ENCODE assay signal across 30 cellular contexts in genomic region chr15:62964251-62964650, GRCh38.
DNase-seq lines count a peak whose midpoint lies in the region; ATAC-seq, FAIRE-seq and TF ChIP-seq lines count a peak whose summit lies in the region.
"Had no signal": no experiment of that assay in that cellular context is flagged by ENCODE, and none has a peak within 500 bp of the region (broad histone marks: within the 10 kb centered on the region; RNA-seq: fewer than 3 reads in every experiment).

No MANE protein-coding gene starts in this region.

- POLR2A ChIA-PET in IMR-90 (lab: Charles Lee; ENCODE audit: unreplicated experiment) = no interaction called here

- ATAC-seq in IMR-90 (ENCODE audit: low read depth) = peak; percentile 40; the same call in 1 of the 2 replicates
- no peak for ATAC-seq in activated T-cell treated with anti-CD3 and anti-CD28 coated beads, Interleukin-2, amount 50 U/mL, for 72 hours (replicated peaks in 1 of 2)
- ATAC-seq: activated T-cell treated with anti-CD3 and anti-CD28 coated beads, Interleukin-2, amount 50 U/mL, for 4 hours; left lobe of liver; stimulated activated naive CD8-positive, alpha-beta T cell treated with anti-CD3 and anti-CD28 coated beads, Interleukin-15, Interleukin-2, amounts not matched to agents 100 U/mL and 50 U/mL, for 24 hours; WTC11 had no signal

- no peak overlapping the region for H2BK15ac ChIP-seq in IMR-90 (ENCODE audit: low read depth, low read length)
- no peak overlapping the region for H2BK15ac ChIP-seq in mesenchymal stem cell (ENCODE audit: low read depth, poor library complexity, severe bottlenecking)

- H3K27ac ChIP-seq in IMR-90 (ENCODE audit: insufficient read depth, low read length) (no peak overlapping the region), mesenchymal stem cell (ENCODE audit: low read length, poor library complexity, severe bottlenecking) (no peak overlapping the region)
- H3K27ac ChIP-seq: BLaER1 treated with 17β-estradiol and CSF1 and Interleukin-3, amounts not matched to agents 10 nM and 100 nM; KMS-11; neutrophil; prostate gland; thoracic aorta had no signal

- intact Hi-C loops in IMR-90 (cut with micrococcal nuclease) = no loop called here
- intact Hi-C loops in Calu3 (cut with micrococcal nuclease; ENCODE audit: unreplicated experiment) = no loop called here

- no peaks in the 10 kb centered on the region for H3K36me3 ChIP-seq in IMR-90 (ENCODE audit: control insufficient read depth, insufficient read depth, low read length)
- H3K36me3 ChIP-seq in bronchial epithelial cell (ENCODE audit: control insufficient read depth, insufficient read depth, low read length) = no peaks in the 10 kb centered on the region
- no peaks in the 10 kb centered on the region for H3K36me3 ChIP-seq in mesenchymal stem cell (ENCODE audit: control insufficient read depth in 1 of 2, insufficient read depth in 2 of 2, low read depth in 1 of 2, low read length in 2 of 2)
- H3K36me3 ChIP-seq: BLaER1 treated with 17β-estradiol and CSF1 and Interleukin-3, amounts not matched to agents 10 nM and 100 nM; neutrophil; prostate gland; thoracic aorta had no signal

- H3K27me3 Mint-ChIP-seq in Calu3 (ENCODE audit: unreplicated experiment) = no peaks in the 10 kb centered on the region
- H3K27me3 Mint-ChIP-seq in activated T-cell treated with anti-CD3 and anti-CD28 coated beads, Interleukin-2, amount 50 U/mL, for 72 hours (ENCODE audit: low read depth) = no peaks in the 10 kb centered on the region
- H3K27me3 Mint-ChIP-seq: activated CD4-positive, alpha-beta T cell treated with anti-CD3 and anti-CD28 coated beads, Interleukin-2, amount 10 ng/mL, durations not matched to agents 7 days and 5 days had no signal

- H3K4me2 ChIP-seq in IMR-90 (ENCODE audit: low read depth, low read length) (no peak overlapping the region), mesenchymal stem cell (ENCODE audit: low read length, poor library complexity, severe bottlenecking) (no peak overlapping the region)
- H3K4me2 ChIP-seq: BLaER1 treated with 17β-estradiol and CSF1 and Interleukin-3, amounts not matched to agents 10 nM and 100 nM; KMS-11 had no signal

- no peak overlapping the region for H4K5ac ChIP-seq in IMR-90 (ENCODE audit: low read depth, low read length)

- H2AK5ac ChIP-seq in IMR-90 (ENCODE audit: low read depth, low read length) (0 out of 2 replicates have a peak overlapping the region, but pooled peaks have one; percentile 1), mesenchymal stem cell (ENCODE audit: low read length, severe bottlenecking) (peak overlapping the region; percentile 9)

- no peak overlapping the region for H3K56ac ChIP-seq in IMR-90 (ENCODE audit: extremely low read depth, insufficient read depth, low read length)

- WGBS in IMR-90 (ENCODE audit: extremely low coverage in 2 of 2, insufficient read length in 1 of 2), 2 experiments = 67% methylated on average over 1 of the region's 5 CpGs; no CpG with 5 or more reads in 1 of the 2 experiments
- WGBS in mesenchymal stem cell = 89% methylated on average over 3 of the region's 5 CpGs

- H4K91ac ChIP-seq in IMR-90 (ENCODE audit: insufficient read depth, low read depth, low read length) (no peak overlapping the region), mesenchymal stem cell (ENCODE audit: low read length) (no peak overlapping the region)

- H3K4me1 ChIP-seq in IMR-90 (ENCODE audit: control insufficient read depth, insufficient read depth, low read length) = no peaks in the 10 kb centered on the region; the same call in 1 of the 2 replicates
- peaks cover 2% of the 10 kb centered on the region for H3K4me1 ChIP-seq in mesenchymal stem cell (ENCODE audit: control insufficient read depth, insufficient read depth, low read depth, low read length)
- H3K4me1 ChIP-seq: BLaER1 treated with 17β-estradiol and CSF1 and Interleukin-3, amounts not matched to agents 10 nM and 100 nM; prostate gland had no signal

- H2BK5ac ChIP-seq in IMR-90 (ENCODE audit: low read depth, low read length, poor library complexity, severe bottlenecking) (no peak overlapping the region), mesenchymal stem cell (ENCODE audit: low read depth, low read length, poor library complexity, severe bottlenecking) (no peak overlapping the region)

- H3K27me3 ChIP-seq in IMR-90 (ENCODE audit: control insufficient read depth, insufficient read depth, low read length) (no peaks in the 10 kb centered on the region; the same call in 1 of the 2 replicates), bronchial epithelial cell (ENCODE audit: control insufficient read depth, insufficient read depth, low read length) (no peaks in the 10 kb centered on the region), mesenchymal stem cell (ENCODE audit: control insufficient read depth in 1 of 2, insufficient read depth in 1 of 2, low read length in 2 of 2) (peaks cover 0 to 11% of the 10 kb centered on the region in 2 experiments)
- H3K27me3 ChIP-seq: BLaER1 treated with 17β-estradiol and CSF1 and Interleukin-3, amounts not matched to agents 10 nM and 100 nM; neutrophil had no signal

- no peak overlapping the region for H3K4ac ChIP-seq in IMR-90 (ENCODE audit: low read depth, low read length)
- no peak overlapping the region for H3K4ac ChIP-seq in mesenchymal stem cell (ENCODE audit: low read depth in 1 of 2, low read length in 2 of 2)

- H3K4me1 Mint-ChIP-seq in Calu3 (ENCODE audit: low read depth, unreplicated experiment) = peaks cover 12% of the 10 kb centered on the region
- no peaks in the 10 kb centered on the region for H3K4me1 Mint-ChIP-seq in activated T-cell treated with anti-CD3 and anti-CD28 coated beads, Interleukin-2, amount 50 U/mL, for 72 hours (ENCODE audit: low read depth)
- H3K4me1 Mint-ChIP-seq: activated CD4-positive, alpha-beta T cell treated with anti-CD3 and anti-CD28 coated beads, Interleukin-2, amount 10 ng/mL, durations not matched to agents 7 days and 5 days had no signal

- no peak for TF ChIP-seq RAD21 in IMR-90 (IDR thresholded peaks at IDR 0.05; ENCODE audit: low read length)

- H3K36me3 Mint-ChIP-seq in Calu3 (ENCODE audit: insufficient read depth, unreplicated experiment) = no peaks in the 10 kb centered on the region
- no peaks in the 10 kb centered on the region for H3K36me3 Mint-ChIP-seq in activated T-cell treated with anti-CD3 and anti-CD28 coated beads, Interleukin-2, amount 50 U/mL, for 72 hours (ENCODE audit: insufficient read depth in 2 of 2)
- H3K36me3 Mint-ChIP-seq: WTC11 had no signal

- no peak overlapping the region; the same call in 1 of the 2 replicates for H3K14ac ChIP-seq in IMR-90 (replicated peaks; ENCODE audit: low read depth, low read length)
- no peak overlapping the region for H3K14ac ChIP-seq in mesenchymal stem cell (ENCODE audit: low read length in 2 of 2)

- H3K23ac ChIP-seq in IMR-90 (ENCODE audit: low read depth, low read length) (no peak overlapping the region), mesenchymal stem cell (ENCODE audit: low read length in 2 of 2) (no peak overlapping the region)

- H2BK20ac ChIP-seq in IMR-90 (ENCODE audit: low read depth, low read length) = no peak overlapping the region

- peak; percentile 47 for FAIRE-seq in bronchial epithelial cell (lab: Jason Lieb, UNC)
- FAIRE-seq: A204.1, frontal cortex, GM18507 had no signal

- in situ Hi-C loops in IMR-90 (cut with MboI; ENCODE audit: low sequenced_read_pairs) = no loop called here

- BruUV-seq in IMR-90 (replicated peaks; lab: Mats Ljungman, UMichigan) (no TSS peak), Calu3 (replicated peaks; lab: Mats Ljungman, UMichigan) (no TSS peak)

- peak overlapping the region; percentile 24 for H2AFZ ChIP-seq in IMR-90 (replicated peaks; ENCODE audit: low read length, poor library complexity)
- no peak overlapping the region for H2AFZ ChIP-seq in mesenchymal stem cell (ENCODE audit: low read depth, low read length)

- TF ChIP-seq POLR2A in IMR-90 (IDR thresholded peaks at IDR 0.05; ENCODE audit: low read depth, low read length) = no peak

- no peak overlapping the region for H3K27ac Mint-ChIP-seq in Calu3 (ENCODE audit: unreplicated experiment)
- no peak overlapping the region for H3K27ac Mint-ChIP-seq in activated T-cell treated with anti-CD3 and anti-CD28 coated beads, Interleukin-2, amount 50 U/mL, for 72 hours
- H3K27ac Mint-ChIP-seq: activated CD4-positive, alpha-beta T cell treated with anti-CD3 and anti-CD28 coated beads, Interleukin-2, amount 10 ng/mL, durations not matched to agents 7 days and 5 days; WTC11 had no signal

- H2AK9ac ChIP-seq in IMR-90 (replicated peaks; ENCODE audit: low read depth, low read length, poor library complexity) = no peak overlapping the region

- H4K20me1 ChIP-seq in IMR-90 (ENCODE audit: insufficient read depth, low read length) = no peaks in the 10 kb centered on the region
- H4K20me1 ChIP-seq: BLaER1 treated with 17β-estradiol and CSF1 and Interleukin-3, amounts not matched to agents 10 nM and 100 nM had no signal

- H3K18ac ChIP-seq in IMR-90 (ENCODE audit: low read depth, low read length) = no peak overlapping the region
- no peak overlapping the region for H3K18ac ChIP-seq in mesenchymal stem cell (ENCODE audit: low read depth in 1 of 2, low read length in 2 of 2)

- CTCF ChIA-PET in IMR-90 (lab: Yijun Ruan, JAX) = no interaction called here
- CTCF ChIA-PET in Calu3 (lab: Charles Lee) = interaction anchor here (0.6 to 0.7 kb wide), 3 partner anchors 78 to 560 kb away, joined by 3 to 4 read pairs (median 3); no protein-coding TSS in a partner anchor

- H2BK120ac ChIP-seq in IMR-90 (ENCODE audit: low read depth, low read length) (no peak overlapping the region), mesenchymal stem cell (ENCODE audit: low read depth, low read length) (no peak overlapping the region)

- dilution Hi-C loops in IMR-90 (cut with HindIII; ENCODE audit: low sequenced_read_pairs, unreplicated experiment) = no loop called here

- H3K4me3 Mint-ChIP-seq in Calu3 (ENCODE audit: low read depth, unreplicated experiment) = no peak overlapping the region
- H3K4me3 Mint-ChIP-seq in activated T-cell treated with anti-CD3 and anti-CD28 coated beads, Interleukin-2, amount 50 U/mL, for 72 hours = no peak overlapping the region
- H3K4me3 Mint-ChIP-seq: activated CD4-positive, alpha-beta T cell treated with anti-CD3 and anti-CD28 coated beads, Interleukin-2, amount 10 ng/mL, durations not matched to agents 7 days and 5 days; activated T-cell treated with anti-CD3 and anti-CD28 coated beads, Interleukin-2, amount 50 U/mL, for 4 hours; WTC11 had no signal

- peak; percentile 41 for DNase-seq in AG09309 (ENCODE audit: low read depth)
- peak; percentile 12 for DNase-seq in IMR-90
- no peak for DNase-seq in bronchial epithelial cell (ENCODE audit: low read depth)
- no peak for DNase-seq in mesenchymal stem cell
- no peak for DNase-seq in cerebellum (ENCODE audit: low spot score)
- DNase-seq in Calu3 = no peak
- DNase-seq in hypothalamus (lab: John Stamatoyannopoulos, UW) = no peak
- DNase-seq in activated T-cell treated with anti-CD3 and anti-CD28 coated beads, Interleukin-2, amount 50 U/mL, for 72 hours = no peak
- DNase-seq: activated CD4-positive, alpha-beta T cell treated with anti-CD3 and anti-CD28 coated beads, Interleukin-2, amount 10 ng/mL, durations not matched to agents 7 days and 5 days; activated T-cell treated with anti-CD3 and anti-CD28 coated beads, Interleukin-2, amount 50 U/mL, for 4 hours; cerebellar nuclear complex; DMS79; hippocampal formation; mesendoderm; NCI-H146; NCI-H510A treated with DMSO at 0.1 percent for 48 hours; SHP77; stimulated activated naive CD8-positive, alpha-beta T cell treated with anti-CD3 and anti-CD28 coated beads, Interleukin-15, Interleukin-2, amounts not matched to agents 100 U/mL and 50 U/mL, for 24 hours; SW 1271; T1000 had no signal

- no peaks in the 10 kb centered on the region for H3K9me3 Mint-ChIP-seq in Calu3 (ENCODE audit: low read depth, unreplicated experiment)
- no peaks in the 10 kb centered on the region for H3K9me3 Mint-ChIP-seq in activated T-cell treated with anti-CD3 and anti-CD28 coated beads, Interleukin-2, amount 50 U/mL, for 72 hours
- H3K9me3 Mint-ChIP-seq: activated CD4-positive, alpha-beta T cell treated with anti-CD3 and anti-CD28 coated beads, Interleukin-2, amount 10 ng/mL, durations not matched to agents 7 days and 5 days; activated T-cell treated with anti-CD3 and anti-CD28 coated beads, Interleukin-2, amount 50 U/mL, for 4 hours; WTC11 had no signal

- H3K9ac ChIP-seq in IMR-90 (ENCODE audit: low read depth, low read length) (no peak overlapping the region), mesenchymal stem cell (ENCODE audit: low read length) (no peak overlapping the region)
- H3K9ac ChIP-seq: BLaER1 treated with 17β-estradiol and CSF1 and Interleukin-3, amounts not matched to agents 10 nM and 100 nM; KMS-11 had no signal

- H3K79me1 ChIP-seq in IMR-90 (ENCODE audit: low read depth in 1 of 2, low read length in 2 of 2) (no peaks in the 10 kb centered on the region), mesenchymal stem cell (replicated peaks; ENCODE audit: low read length, poor library complexity, severe bottlenecking) (no peaks in the 10 kb centered on the region)

- H2BK12ac ChIP-seq in mesenchymal stem cell (ENCODE audit: low read length in 2 of 2) = no peak overlapping the region

- no peak overlapping the region for H3K4me3 ChIP-seq in AG09309 (ENCODE audit: control insufficient read depth, low read depth, low read length)
- no peak overlapping the region for H3K4me3 ChIP-seq in IMR-90 (ENCODE audit: insufficient read depth, low read depth, low read length)
- no peak overlapping the region for H3K4me3 ChIP-seq in bronchial epithelial cell (ENCODE audit: low read depth, low read length)
- H3K4me3 ChIP-seq in mesenchymal stem cell (ENCODE audit: insufficient read depth in 1 of 2, low read depth in 1 of 2, low read length in 2 of 2) = no peak overlapping the region
- H3K4me3 ChIP-seq: BLaER1 treated with 17β-estradiol and CSF1 and Interleukin-3, amounts not matched to agents 10 nM and 100 nM; prostate gland; thoracic aorta had no signal

- no peaks in the 10 kb centered on the region for H3K9me3 ChIP-seq in IMR-90 (ENCODE audit: control insufficient read depth, insufficient read depth, low read length)
- H3K9me3 ChIP-seq in mesenchymal stem cell (ENCODE audit: control insufficient read depth, low read length) = no peaks in the 10 kb centered on the region
- H3K9me3 ChIP-seq: BLaER1 treated with 17β-estradiol and CSF1 and Interleukin-3, amounts not matched to agents 10 nM and 100 nM; neutrophil; prostate gland; thoracic aorta had no signal

- H4K8ac ChIP-seq in IMR-90 (ENCODE audit: low read depth in 2 of 2, low read length in 2 of 2) (no peak overlapping the region), mesenchymal stem cell (ENCODE audit: low read length) (no peak overlapping the region)

- no peak for TF ChIP-seq CTCF in AG09309 (IDR thresholded peaks at IDR 0.05; ENCODE audit: control insufficient read depth, insufficient read depth, low read depth, low read length, missing control alignments)
- TF ChIP-seq CTCF in IMR-90 (conservative IDR thresholded peaks at IDR 0.05; ENCODE audit: low read depth, low read length) = no peak
- no peak for TF ChIP-seq CTCF in bronchial epithelial cell (IDR thresholded peaks at IDR 0.05; ENCODE audit: insufficient read depth, low read length, severe bottlenecking)
- TF ChIP-seq CTCF in Calu3 (IDR thresholded peaks at IDR 0.05; ENCODE audit: unreplicated experiment) = no peak

- H3K9me1 ChIP-seq in IMR-90 (ENCODE audit: insufficient read depth, low read length) = peaks cover 3% of the 10 kb centered on the region; the same call in 1 of the 2 replicates

Comparison
In these comparisons a context has a peak if more than half of its experiments do, and no peak if none do; other contexts are left out.
1. DNase-seq: peak in AG09309 (single experiment) and IMR-90 (single experiment); none in bronchial epithelial cell (single experiment), mesenchymal stem cell (single experiment), cerebellum (single experiment), Calu3 (single experiment), hypothalamus (0 of 51) and activated T-cell treated with anti-CD3 and anti-CD28 coated beads, Interleukin-2, amount 50 U/mL, for 72 hours (0 of 2).